In genomic region chr19:58439576-58440554, GRCh38 we compare ENCODE assay signal across 8 cellular contexts. TPM values are rescaled to one million over a fixed set of nuclear protein-coding genes. Genes with fewer than 3 reads are reported as not detected.
DNase-seq lines count a peak whose midpoint lies in the region; ATAC-seq and TF ChIP-seq lines count a peak whose summit lies in the region.

Gene ZNF132 (minus strand): TSS chr19:58440153. CDS start chr19:58439821, 332 bp downstream.

- DNase-seq in AG09309 (ENCODE audit: low read depth) (peak; percentile 99), GM19238 (ENCODE audit: insufficient read length, low spot score) (peak; percentile 94), RPMI7951 (ENCODE audit: low read depth) (peak; percentile 99), foreskin melanocyte (peak; percentile 100), stomach (peak; percentile 96)
- peak; percentile 79 to 94 (median 88) for DNase-seq in activated naive CD4-positive, alpha-beta T cell (lab: John Stamatoyannopoulos, UW)

- H3K36me3 ChIP-seq in neuron (ENCODE audit: insufficient read depth, low read length), result peaks cover 25% of the 10 kb centered on the region
- H3K36me3 ChIP-seq in stomach, result peaks cover 21 to 37% (median 33%) of the 10 kb centered on the region in 4 donors

- TF ChIP-seq CTCF in AG09309 (IDR thresholded peaks at IDR 0.05; ENCODE audit: control insufficient read depth, insufficient read depth, low read depth, low read length, missing control alignments) (no peak), stomach (IDR thresholded peaks at IDR 0.05) (no peak)

- H3K4me3 ChIP-seq in AG09309 (ENCODE audit: control insufficient read depth, low read depth, low read length) (peak within 1 kb of the TSS; percentile 68), neuron (ENCODE audit: low read length) (peak within 1 kb of the TSS; percentile 68), stomach (peak within 1 kb of the TSS; percentile 70 to 95 (median 72))

- 6 to 17% (median 8%) methylated on average over 36 to 59 of the region's 59 CpGs for WGBS in stomach, 5 donors

- ATAC-seq in HG03457 (IDR thresholded peaks at IDR 0.05; ENCODE audit: unreplicated experiment), result peak; percentile 89

- H3K27ac ChIP-seq in stomach, result peak within 1 kb of the TSS; percentile 67 to 88 (median 80)

- H3K9me3 ChIP-seq in neuron (ENCODE audit: low read length) (peaks cover 27% of the 10 kb centered on the region), stomach (peaks cover 27 to 59% (median 46%) of the 10 kb centered on the region in 4 donors)

- no peak for TF ChIP-seq POLR2A in stomach (IDR thresholded peaks at IDR 0.05)

- intact Hi-C loops in stomach (cut with DNase I; ENCODE audit: low total_unique reads), result no loop called here

- peaks cover 10% of the 10 kb centered on the region for H3K4me1 ChIP-seq in neuron (ENCODE audit: insufficient read depth, low read length)
- H3K4me1 ChIP-seq in stomach, result peaks cover 10 to 23% (median 20%) of the 10 kb centered on the region in 4 donors

- H2AFZ ChIP-seq in neuron (ENCODE audit: low read depth, low read length), result peak within 1 kb of the TSS; percentile 27

- H3K27me3 ChIP-seq in neuron (ENCODE audit: insufficient read depth, low read length) (no peaks in the 10 kb centered on the region), stomach (no peaks in the 10 kb centered on the region)

- TF ChIP-seq EP300 in stomach (IDR thresholded peaks at IDR 0.05), result no peak

RNA-seq across cellular contexts. Expression of gene ZNF132, which starts in this region (rescaled TPM):
- total RNA-seq in RPMI7951 (2014; rRNA removed; shearing (Covaris generic)), result 4.6 and 4.8 TPM in 2 replicates
- total RNA-seq in stomach, result 1 to 10 TPM; 3.0 to 8.9 (median 6.4) TPM
- polyA plus RNA-seq in stomach, result 1 to 10 TPM in 2 of 3 donors, under 1 TPM in 1; 0.68 to 1.2 (median 1.1) TPM

Comparison
In these comparisons a context has a peak if more than half of its experiments do, and no peak if none do; other contexts are left out.
1. Peak in every context shown above with its lines: DNase-seq, ATAC-seq, H3K4me3 ChIP-seq and H3K27ac ChIP-seq.